ENCODE assay signal across 24 cellular contexts in genomic region chr17:68328676-68329075, GRCh38. TPM values are rescaled to one million over a fixed set of nuclear protein-coding genes. Genes with fewer than 3 reads are reported as not detected.
DNase-seq lines count a peak whose midpoint lies in the region; TF ChIP-seq lines count a peak whose summit lies in the region.
"Had no signal": no experiment of that assay in that cellular context is flagged by ENCODE, and none has a peak within 500 bp of the region (broad histone marks: within the 10 kb centered on the region; RNA-seq: fewer than 3 reads in every experiment).

No MANE protein-coding gene starts in this region.

- H3K9me3 Mint-ChIP-seq in MCF 10A (ENCODE audit: unreplicated experiment) = peaks cover 16% of the 10 kb centered on the region
- peaks cover 9% of the 10 kb centered on the region for H3K9me3 Mint-ChIP-seq in activated CD4-positive, alpha-beta T cell treated with anti-CD3 and anti-CD28 coated beads, Interleukin-2, amount 10 ng/mL, durations not matched to agents 7 days and 5 days
- H3K9me3 Mint-ChIP-seq: activated naive CD4-positive, alpha-beta T cell treated with anti-CD3 and anti-CD28 coated beads, Interleukin-2, amount 50 U/mL, for 24 hours; central memory CD8-positive, alpha-beta T cell had no signal

- no peak overlapping the region for H3K4me3 Mint-ChIP-seq in MCF 10A (ENCODE audit: unreplicated experiment)
- no peak overlapping the region for H3K4me3 Mint-ChIP-seq in activated CD4-positive, alpha-beta T cell treated with anti-CD3 and anti-CD28 coated beads, Interleukin-2, amount 10 ng/mL, durations not matched to agents 7 days and 5 days
- H3K4me3 Mint-ChIP-seq: activated naive CD4-positive, alpha-beta T cell treated with anti-CD3 and anti-CD28 coated beads, Interleukin-2, amount 50 U/mL, for 24 hours; central memory CD8-positive, alpha-beta T cell; memory B cell had no signal

- H2AFZ ChIP-seq in osteoblast (ENCODE audit: low read length) = no peak overlapping the region

- H3K4me3 ChIP-seq in breast epithelium = no peak overlapping the region
- no peak overlapping the region for H3K4me3 ChIP-seq in osteoblast (ENCODE audit: insufficient read depth, low read length)
- H3K4me3 ChIP-seq: dorsolateral prefrontal cortex, testis, uterus had no signal

- CTCF ChIA-PET in MCF 10A (lab: Yijun Ruan, JAX) = interaction anchor here (0.6 to 1.2 kb wide), 2 partner anchors 160 to 941 kb away, joined by 3 read pairs; no protein-coding TSS in a partner anchor
- CTCF ChIA-PET in activated CD4-positive, alpha-beta T cell treated with anti-CD3 and anti-CD28 coated beads, Interleukin-2, amount 10 ng/mL, durations not matched to agents 7 days and 5 days (lab: Charles Lee) = interaction anchor here (0.7 to 2.9 kb wide), 7 partner anchors 9 to 106 kb away, joined by 3 to 14 read pairs (median 4); no protein-coding TSS in a partner anchor

- intact Hi-C loops in MCF 10A (cut with micrococcal nuclease) (no loop called here), breast epithelium (cut with DNase I; ENCODE audit: low total_unique reads) (no loop called here)

- H3K9me3 ChIP-seq in breast epithelium = peaks cover 16% of the 10 kb centered on the region in 2 donors
- H3K9me3 ChIP-seq in osteoblast (ENCODE audit: low read depth, low read length) = no peaks in the 10 kb centered on the region
- H3K9me3 ChIP-seq: testis had no signal

- H3K79me2 ChIP-seq in osteoblast (ENCODE audit: insufficient read depth, low read length) = no peaks in the 10 kb centered on the region

- POLR2A ChIA-PET in MCF 10A (lab: Yijun Ruan, JAX) = no interaction called here
- POLR2A ChIA-PET in activated CD4-positive, alpha-beta T cell treated with anti-CD3 and anti-CD28 coated beads, Interleukin-2, amount 10 ng/mL, durations not matched to agents 7 days and 5 days (lab: Charles Lee) = no interaction called here

- H3K4me2 ChIP-seq in osteoblast (ENCODE audit: insufficient read depth, low read length) = no peak overlapping the region

- no peaks in the 10 kb centered on the region for H4K20me1 ChIP-seq in osteoblast (ENCODE audit: insufficient read depth, low read length)

- DNase-seq in T47D (ENCODE audit: low read depth in 1 of 2, low spot score in 1 of 2) (peak; percentile 38 to 96), MCF 10A (ENCODE audit: unreplicated experiment) (no peak), breast epithelium (ENCODE audit: low spot score in 2 of 2) (peak; percentile 47 to 55), islet precursor cell (peak; percentile 100), HUDEP-2 (lab: John Stamatoyannopoulos, UW; ENCODE audit: unreplicated experiment in 76 of 76) (no peak), NCI-H1436 treated with DMSO at 0.1 percent for 48 hours (lab: John Stamatoyannopoulos, UW) (no peak), osteoblast (ENCODE audit: insufficient read length, low spot score, missing footprints) (no peak)
- no peak for DNase-seq in activated CD4-positive, alpha-beta T cell treated with anti-CD3 and anti-CD28 coated beads, Interleukin-2, amount 10 ng/mL, durations not matched to agents 7 days and 5 days
- DNase-seq: activated CD4-positive, alpha-beta T cell treated with anti-CD3 and anti-CD28 coated beads, Interleukin-2, amount 50 U/mL, for 48 hours; activated CD4-positive, CD25-positive, alpha-beta regulatory T cell; dorsolateral prefrontal cortex; head of caudate nucleus; NCI-H1105; NCI-H1930; NCI-H526; stimulated activated CD4-positive, alpha-beta T cell treated with anti-CD3 and anti-CD28 coated beads, Interleukin-15, amount 100 ng/mL, for 24 hours; stimulated activated naive CD8-positive, alpha-beta T cell treated with anti-CD3 and anti-CD28 coated beads, Interleukin-15, Interleukin-2, amounts not matched to agents 100 U/mL and 50 U/mL, for 24 hours; T-helper 1 cell; testis; uterus had no signal

- in situ Hi-C loops in T47D (cut with HindIII; ENCODE audit: low pct_unique_long_range_greater_than_20kb, low sequenced_read_pairs) = no loop called here

- H3K27me3 ChIP-seq in breast epithelium = no peaks in the 10 kb centered on the region
- no peaks in the 10 kb centered on the region for H3K27me3 ChIP-seq in osteoblast (ENCODE audit: insufficient read depth, low read length)
- H3K27me3 ChIP-seq: dorsolateral prefrontal cortex, testis, uterus had no signal

- no peak overlapping the region for H3K27ac Mint-ChIP-seq in MCF 10A (ENCODE audit: low read depth, unreplicated experiment)
- H3K27ac Mint-ChIP-seq in activated CD4-positive, alpha-beta T cell treated with anti-CD3 and anti-CD28 coated beads, Interleukin-2, amount 10 ng/mL, durations not matched to agents 7 days and 5 days = no peak overlapping the region
- H3K27ac Mint-ChIP-seq: activated naive CD4-positive, alpha-beta T cell treated with anti-CD3 and anti-CD28 coated beads, Interleukin-2, amount 50 U/mL, for 24 hours; memory B cell; progenitor cell of endocrine pancreas had no signal

- BruUV-seq in MCF 10A (replicated peaks; lab: Mats Ljungman, UMichigan) = no TSS peak

- H3K36me3 Mint-ChIP-seq in MCF 10A (ENCODE audit: insufficient read depth, unreplicated experiment) = no peaks in the 10 kb centered on the region
- H3K36me3 Mint-ChIP-seq in activated CD4-positive, alpha-beta T cell treated with anti-CD3 and anti-CD28 coated beads, Interleukin-2, amount 10 ng/mL, durations not matched to agents 7 days and 5 days (ENCODE audit: low read depth) = peaks cover 23% of the 10 kb centered on the region

- H3K27me3 Mint-ChIP-seq in MCF 10A (ENCODE audit: insufficient read depth, unreplicated experiment) = no peaks in the 10 kb centered on the region
- no peaks in the 10 kb centered on the region for H3K27me3 Mint-ChIP-seq in activated CD4-positive, alpha-beta T cell treated with anti-CD3 and anti-CD28 coated beads, Interleukin-2, amount 10 ng/mL, durations not matched to agents 7 days and 5 days
- H3K27me3 Mint-ChIP-seq: activated naive CD4-positive, alpha-beta T cell treated with anti-CD3 and anti-CD28 coated beads, Interleukin-2, amount 50 U/mL, for 24 hours; central memory CD8-positive, alpha-beta T cell; memory B cell; progenitor cell of endocrine pancreas had no signal

- TF ChIP-seq POLR2A in breast epithelium (IDR thresholded peaks at IDR 0.05) = no peak

- peak overlapping the region in 1 of 2 donors; percentile 39 for H3K27ac ChIP-seq in breast epithelium
- H3K27ac ChIP-seq in osteoblast (ENCODE audit: low read depth, low read length) = no peak overlapping the region
- H3K27ac ChIP-seq: dorsolateral prefrontal cortex, testis, uterus had no signal

- H3K4me1 ChIP-seq in breast epithelium (no peaks in the 10 kb centered on the region), osteoblast (ENCODE audit: insufficient read depth, low read length) (no peaks in the 10 kb centered on the region)
- H3K4me1 ChIP-seq: testis, uterus had no signal

- H3K36me3 ChIP-seq in breast epithelium = no peaks in the 10 kb centered on the region
- no peaks in the 10 kb centered on the region for H3K36me3 ChIP-seq in osteoblast (ENCODE audit: insufficient read depth, low read length)
- H3K36me3 ChIP-seq: uterus had no signal

- no peaks in the 10 kb centered on the region for H3K4me1 Mint-ChIP-seq in MCF 10A (ENCODE audit: insufficient read depth, unreplicated experiment)
- peaks cover 19% of the 10 kb centered on the region for H3K4me1 Mint-ChIP-seq in activated CD4-positive, alpha-beta T cell treated with anti-CD3 and anti-CD28 coated beads, Interleukin-2, amount 10 ng/mL, durations not matched to agents 7 days and 5 days
- H3K4me1 Mint-ChIP-seq: memory B cell had no signal

- no peak for TF ChIP-seq CTCF in MCF 10A (IDR thresholded peaks at IDR 0.05; ENCODE audit: unreplicated experiment)
- no peak for TF ChIP-seq CTCF in breast epithelium (IDR thresholded peaks at IDR 0.05)
- TF ChIP-seq CTCF in osteoblast (IDR thresholded peaks at IDR 0.05; ENCODE audit: extremely low read depth, low read depth, low read length) = no peak

RNA-seq across cellular contexts. Expression of gene ARSG, which starts 37.4 kb away (rescaled TPM):
- total RNA-seq in MCF 10A (2022) = 5.0 and 5.9 TPM in 2 replicates
- total RNA-seq in breast epithelium = 10 to 100 TPM in 1 of 3 donors, 1 to 10 TPM in 2; 9.3 to 14.8 (median 9.5) TPM
- 10 to 100 TPM; 11.7 to 13.8 TPM for total RNA-seq in activated CD4-positive, alpha-beta T cell treated with anti-CD3 and anti-CD28 coated beads, Interleukin-2, amount 10 ng/mL, durations not matched to agents 7 days and 5 days
- 7.6 and 7.7 TPM in 2 replicates for total RNA-seq in osteoblast

RNA-seq across cellular contexts. Expression of gene SLC16A6, which starts 37.7 kb away (rescaled TPM):
- total RNA-seq in MCF 10A (2022) = 1.4 and 1.6 TPM in 2 replicates
- total RNA-seq in breast epithelium = 1 to 10 TPM in 2 of 3 donors, under 1 TPM in 1; 0.64 to 4.1 (median 2.3) TPM
- total RNA-seq in activated CD4-positive, alpha-beta T cell treated with anti-CD3 and anti-CD28 coated beads, Interleukin-2, amount 10 ng/mL, durations not matched to agents 7 days and 5 days = 1 to 10 TPM; 5.6 to 6.8 TPM
- 1.4 and 3.8 TPM in 2 replicates for total RNA-seq in osteoblast

Comparison
In these comparisons a context has a peak if more than half of its experiments do, and no peak if none do; other contexts are left out.
1. DNase-seq: peak in T47D (2 of 2), breast epithelium (2 of 2) and islet precursor cell (single experiment); none in MCF 10A (single experiment), HUDEP-2 (0 of 76), activated CD4-positive, alpha-beta T cell treated with anti-CD3 and anti-CD28 coated beads, Interleukin-2, amount 10 ng/mL, durations not matched to agents 7 days and 5 days (single experiment), NCI-H1436 treated with DMSO at 0.1 percent for 48 hours (single experiment) and osteoblast (single experiment).